Comparison of ENCODE assay signal across 27 cellular contexts in the genomic region with DNA sequence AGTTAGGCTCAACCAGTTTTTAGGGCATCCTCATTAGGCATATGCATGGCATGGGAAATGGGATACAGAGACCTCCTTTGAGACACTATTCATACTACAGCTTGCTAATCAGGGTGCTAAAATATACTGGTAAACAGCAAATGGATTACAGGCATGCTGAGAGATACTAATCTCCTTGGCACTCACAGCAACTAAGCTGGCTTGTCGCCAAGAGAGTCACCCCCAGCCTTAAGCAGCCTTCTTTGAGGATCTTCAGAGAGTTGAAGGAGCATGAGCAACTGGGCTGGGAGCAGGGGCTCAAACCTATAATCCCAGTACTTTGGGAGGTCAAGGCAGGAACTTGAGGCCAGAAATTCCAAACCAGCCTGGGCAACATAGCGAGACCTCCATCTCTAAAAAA.
DNase-seq lines count a peak whose midpoint lies in the region; ATAC-seq, FAIRE-seq and TF ChIP-seq lines count a peak whose summit lies in the region.
"Had no signal": no experiment of that assay in that cellular context is flagged by ENCODE, and none has a peak within 500 bp of the region (broad histone marks: within the 10 kb centered on the region; RNA-seq: fewer than 3 reads in every experiment).

No MANE protein-coding gene starts in this region.

- H3K9me3 ChIP-seq in breast epithelium (no peaks in the 10 kb centered on the region), K562 (replicated peaks; ENCODE audit: control insufficient read depth, insufficient read depth, low read depth, low read length) (no peaks in the 10 kb centered on the region)
- H3K9me3 ChIP-seq: BE2C had no signal

- H3K27ac ChIP-seq in breast epithelium (no peak overlapping the region), K562 (ENCODE audit: extremely low read depth, low read depth, low read length) (no peak overlapping the region)
- H3K27ac ChIP-seq: 22Rv1; BLaER1 treated with 17β-estradiol and CSF1 and Interleukin-3, amounts not matched to agents 10 nM and 100 nM; GM23248 had no signal

- H3K9me3 Mint-ChIP-seq in MCF 10A (ENCODE audit: unreplicated experiment) = no peaks in the 10 kb centered on the region

- TF ChIP-seq POLR2A in breast epithelium (IDR thresholded peaks at IDR 0.05) (no peak), K562 (conservative IDR thresholded peaks at IDR 0.05) (no peak)

- H3K4me3 ChIP-seq in breast epithelium = no peak overlapping the region
- H3K4me3 ChIP-seq in K562 = no peak overlapping the region
- H3K4me3 ChIP-seq: BLaER1 treated with 17β-estradiol and CSF1 and Interleukin-3, amounts not matched to agents 10 nM and 100 nM; GM23248 had no signal

- H3K4me1 ChIP-seq in breast epithelium = no peaks in the 10 kb centered on the region
- H3K4me1 ChIP-seq in K562 (replicated peaks in 1 of 2; ENCODE audit: control insufficient read depth in 2 of 2, insufficient read depth in 2 of 2, low read length in 2 of 2) = no peaks in the 10 kb centered on the region
- H3K4me1 ChIP-seq: BE2C; BLaER1 treated with 17β-estradiol and CSF1 and Interleukin-3, amounts not matched to agents 10 nM and 100 nM had no signal

- no peak overlapping the region for H3K9ac ChIP-seq in K562 (ENCODE audit: insufficient read depth in 1 of 2, low read depth in 2 of 2, low read length in 2 of 2)
- H3K9ac ChIP-seq: BLaER1 treated with 17β-estradiol and CSF1 and Interleukin-3, amounts not matched to agents 10 nM and 100 nM; GM23248 had no signal

- TF ChIP-seq CTCF in MCF 10A (IDR thresholded peaks at IDR 0.05; ENCODE audit: unreplicated experiment) (no peak), breast epithelium (IDR thresholded peaks at IDR 0.05) (no peak), K562 (IDR thresholded peaks at IDR 0.05 in 2 of 3, conservative IDR thresholded peaks at IDR 0.05 in 1 of 3; ENCODE audit: insufficient read depth in 2 of 3, low read depth in 1 of 3, low read length in 3 of 3) (no peak)

- H3K4me2 ChIP-seq in K562 (ENCODE audit: insufficient read depth, low read length) = no peak overlapping the region
- H3K4me2 ChIP-seq: BLaER1 treated with 17β-estradiol and CSF1 and Interleukin-3, amounts not matched to agents 10 nM and 100 nM had no signal

- H3K27me3 ChIP-seq in breast epithelium = no peaks in the 10 kb centered on the region
- H3K27me3 ChIP-seq in K562 (ENCODE audit: control insufficient read depth in 2 of 2, insufficient read depth in 2 of 2, low read length in 2 of 2) = no peaks in the 10 kb centered on the region
- H3K27me3 ChIP-seq: BE2C; BLaER1 treated with 17β-estradiol and CSF1 and Interleukin-3, amounts not matched to agents 10 nM and 100 nM had no signal

- no peak overlapping the region for H3K4me3 Mint-ChIP-seq in MCF 10A (ENCODE audit: unreplicated experiment)
- H3K4me3 Mint-ChIP-seq: CD14-positive monocyte; CD4-positive, alpha-beta T cell; CD8-positive, alpha-beta memory T cell had no signal

- no peaks in the 10 kb centered on the region for H3K36me3 ChIP-seq in breast epithelium
- no peaks in the 10 kb centered on the region for H3K36me3 ChIP-seq in K562 (ENCODE audit: control insufficient read depth, insufficient read depth, low read length)
- H3K36me3 ChIP-seq: BE2C; BLaER1 treated with 17β-estradiol and CSF1 and Interleukin-3, amounts not matched to agents 10 nM and 100 nM had no signal

- no TSS peak for BruUV-seq in MCF 10A (replicated peaks; lab: Mats Ljungman, UMichigan)
- BruUV-seq in K562 (replicated peaks; lab: Mats Ljungman, UMichigan) = no TSS peak

- POLR2A ChIA-PET in MCF 10A (lab: Yijun Ruan, JAX) = no interaction called here
- POLR2A ChIA-PET in K562 (lab: Yijun Ruan, JAX) = interaction anchor here (0.6 to 0.7 kb wide), 2 partner anchors 20 to 64 kb away, joined by 3 read pairs; no protein-coding TSS in a partner anchor

- H3K4me1 Mint-ChIP-seq in MCF 10A (ENCODE audit: insufficient read depth, unreplicated experiment) = peaks cover 12% of the 10 kb centered on the region
- H3K4me1 Mint-ChIP-seq: CD14-positive monocyte; CD8-positive, alpha-beta memory T cell had no signal

- 0% methylated on average over 2 of the region's 2 CpGs for WGBS in K562 (ENCODE audit: insufficient coverage, low coverage, missing lambda C conversion rate)

- H4K20me1 ChIP-seq in K562 (replicated peaks; ENCODE audit: control insufficient read depth, insufficient read depth, low read length) = no peaks in the 10 kb centered on the region
- H4K20me1 ChIP-seq: BLaER1 treated with 17β-estradiol and CSF1 and Interleukin-3, amounts not matched to agents 10 nM and 100 nM had no signal

- no peak for FAIRE-seq in K562 (lab: Jason Lieb, UNC)
- FAIRE-seq: A204.1, GM12891, GM18507, H1 had no signal

- H3K36me3 Mint-ChIP-seq in MCF 10A (ENCODE audit: insufficient read depth, unreplicated experiment) = no peaks in the 10 kb centered on the region
- H3K36me3 Mint-ChIP-seq: CD14-positive monocyte; CD8-positive, alpha-beta memory T cell had no signal

- DNase-seq in MCF 10A (ENCODE audit: unreplicated experiment) (peak; percentile 12), breast epithelium (ENCODE audit: low spot score in 2 of 2) (no peak), NCI-H82 treated with DMSO at 0.1 percent for 48 hours (lab: John Stamatoyannopoulos, UW; ENCODE audit: unreplicated experiment) (peak; percentile 6), K562 (ENCODE audit: extremely low read depth in 1 of 4, low spot score in 3 of 4) (no peak), COR-L47 (lab: John Stamatoyannopoulos, UW) (no peak), foreskin melanocyte (no peak)
- no peak for DNase-seq in stimulated activated CD4-positive, alpha-beta T cell treated with anti-CD3 and anti-CD28 coated beads, Interleukin-2, amount 100 ng/mL, for 48 hours
- DNase-seq: ACHN; AML-193; BE2C; Calu3; CD4-positive, alpha-beta T cell; CD8-positive, alpha-beta memory T cell; DMS53; DMS79 treated with DMSO at 0.1 percent for 48 hours; GF-D8; GM23248; H7; HCEC 1CT had no signal

- H2AFZ ChIP-seq in K562 (ENCODE audit: low read depth, low read length) = no peak overlapping the region
- H2AFZ ChIP-seq: GM23248 had no signal

- intact Hi-C loops in MCF 10A (cut with micrococcal nuclease) (no loop called here), breast epithelium (cut with DNase I; ENCODE audit: low total_unique reads) (no loop called here), K562 (cut with micrococcal nuclease) (no loop called here)

- ATAC-seq in K562 (no peak), GM21619 (IDR thresholded peaks at IDR 0.05; ENCODE audit: unreplicated experiment) (no peak)

- H3K27ac Mint-ChIP-seq in MCF 10A (ENCODE audit: low read depth, unreplicated experiment) = no peak overlapping the region
- H3K27ac Mint-ChIP-seq: CD14-positive monocyte; CD4-positive, alpha-beta T cell; CD8-positive, alpha-beta memory T cell had no signal

- no peaks in the 10 kb centered on the region for H3K79me2 ChIP-seq in K562 (ENCODE audit: control insufficient read depth, insufficient read depth, low read length)

- no peaks in the 10 kb centered on the region for H3K9me1 ChIP-seq in K562 (ENCODE audit: control insufficient read depth, insufficient read depth, low read length)

- no peak for TF ChIP-seq RAD21 in K562 (CRISPR knock-in tag; conservative IDR thresholded peaks at IDR 0.05 in 1 of 2, IDR thresholded peaks at IDR 0.05 in 1 of 2)

- CTCF ChIA-PET in MCF 10A (lab: Yijun Ruan, JAX) (interaction anchor here (0.6 to 1.6 kb wide), 6 partner anchors 14 to 577 kb away, joined by 3 to 7 read pairs (median 4); no protein-coding TSS in a partner anchor), K562 (lab: Yijun Ruan, JAX; ENCODE audit: low intra/inter-chr PET ratio) (no interaction called here)

- in situ Hi-C loops in K562 (cut with MboI) = no loop called here

- no peak for TF ChIP-seq EP300 in K562 (IDR thresholded peaks at IDR 0.05; ENCODE audit: low read length)

- H3K27me3 Mint-ChIP-seq in MCF 10A (ENCODE audit: insufficient read depth, unreplicated experiment) = no peaks in the 10 kb centered on the region

TF ChIP-seq in K562, 482 proteins besides CTCF, POLR2A, EP300 and RAD21:
- TF ChIP-seq NFATC3 (IDR thresholded peaks at IDR 0.05) (no peak), ARID1B (IDR thresholded peaks at IDR 0.05) (no peak), NR1H2 (CRISPR knock-in tag; IDR thresholded peaks at IDR 0.05) (no peak), NFIC (IDR thresholded peaks at IDR 0.05) (0 out of 2 replicates have a peak, but pooled peaks have one; percentile 14), CXXC5 (CRISPR knock-in tag; IDR thresholded peaks at IDR 0.05) (no peak), BACH1 (tag; IDR thresholded peaks at IDR 0.05) (no peak)
- TF ChIP-seq, protein P1, sequence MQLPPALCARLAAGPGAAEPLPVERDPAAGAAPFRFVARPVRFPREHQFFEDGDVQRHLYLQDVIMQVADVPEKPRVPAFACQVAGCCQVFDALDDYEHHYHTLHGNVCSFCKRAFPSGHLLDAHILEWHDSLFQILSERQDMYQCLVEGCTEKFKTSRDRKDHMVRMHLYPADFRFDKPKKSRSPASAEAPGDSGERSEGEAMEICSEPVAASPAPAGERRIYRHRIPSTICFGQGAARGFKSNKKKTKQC (CRISPR knock-in tag; IDR thresholded peaks at IDR 0.05) = no peak
- TF ChIP-seq, protein P2, sequence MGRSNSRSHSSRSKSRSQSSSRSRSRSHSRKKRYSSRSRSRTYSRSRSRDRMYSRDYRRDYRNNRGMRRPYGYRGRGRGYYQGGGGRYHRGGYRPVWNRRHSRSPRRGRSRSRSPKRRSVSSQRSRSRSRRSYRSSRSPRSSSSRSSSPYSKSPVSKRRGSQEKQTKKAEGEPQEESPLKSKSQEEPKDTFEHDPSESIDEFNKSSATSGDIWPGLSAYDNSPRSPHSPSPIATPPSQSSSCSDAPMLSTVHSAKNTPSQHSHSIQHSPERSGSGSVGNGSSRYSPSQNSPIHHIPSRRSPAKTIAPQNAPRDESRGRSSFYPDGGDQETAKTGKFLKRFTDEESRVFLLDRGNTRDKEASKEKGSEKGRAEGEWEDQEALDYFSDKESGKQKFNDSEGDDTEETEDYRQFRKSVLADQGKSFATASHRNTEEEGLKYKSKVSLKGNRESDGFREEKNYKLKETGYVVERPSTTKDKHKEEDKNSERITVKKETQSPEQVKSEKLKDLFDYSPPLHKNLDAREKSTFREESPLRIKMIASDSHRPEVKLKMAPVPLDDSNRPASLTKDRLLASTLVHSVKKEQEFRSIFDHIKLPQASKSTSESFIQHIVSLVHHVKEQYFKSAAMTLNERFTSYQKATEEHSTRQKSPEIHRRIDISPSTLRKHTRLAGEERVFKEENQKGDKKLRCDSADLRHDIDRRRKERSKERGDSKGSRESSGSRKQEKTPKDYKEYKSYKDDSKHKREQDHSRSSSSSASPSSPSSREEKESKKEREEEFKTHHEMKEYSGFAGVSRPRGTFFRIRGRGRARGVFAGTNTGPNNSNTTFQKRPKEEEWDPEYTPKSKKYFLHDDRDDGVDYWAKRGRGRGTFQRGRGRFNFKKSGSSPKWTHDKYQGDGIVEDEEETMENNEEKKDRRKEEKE (IDR thresholded peaks at IDR 0.05; ENCODE audit: borderline replicate concordance in 1 of 2, control insufficient read depth in 1 of 2, low read depth in 2 of 2, low read length in 1 of 2) = no peak

Comparison
In these comparisons a context has a peak if more than half of its experiments do, and no peak if none do; other contexts are left out.
1. DNase-seq: peak in MCF 10A (single experiment) and NCI-H82 treated with DMSO at 0.1 percent for 48 hours (single experiment); none in breast epithelium (0 of 2), K562 (0 of 4), stimulated activated CD4-positive, alpha-beta T cell treated with anti-CD3 and anti-CD28 coated beads, Interleukin-2, amount 100 ng/mL, for 48 hours (0 of 2), COR-L47 (single experiment) and foreskin melanocyte (single experiment).